20 cellular contexts compared by ENCODE assay signal in the genomic region with DNA sequence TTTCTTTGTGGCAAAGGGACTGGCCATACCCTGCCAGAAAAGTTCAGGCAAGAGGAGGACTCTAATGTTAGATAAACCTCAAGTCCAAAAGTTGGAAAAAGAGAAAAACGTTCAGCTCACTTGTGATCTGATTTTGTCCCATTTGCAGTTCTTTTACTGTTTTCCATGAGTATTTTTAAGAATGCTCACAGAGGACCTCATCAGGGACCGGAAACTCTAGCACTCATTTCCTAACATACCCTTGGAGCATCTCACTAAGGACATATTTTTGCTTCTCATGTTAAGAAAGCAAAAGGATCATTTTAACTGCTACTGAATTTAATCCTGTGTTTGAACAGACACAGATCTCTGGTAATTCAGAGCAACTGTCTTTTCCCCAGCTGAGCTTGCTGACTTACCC. TPM values are rescaled to one million over a fixed set of nuclear protein-coding genes. Genes with fewer than 3 reads are reported as not detected.
DNase-seq lines count a peak whose midpoint lies in the region; ATAC-seq lines count a peak whose summit lies in the region.
"Had no signal": no experiment of that assay in that cellular context is flagged by ENCODE, and none has a peak within 500 bp of the region (broad histone marks: within the 10 kb centered on the region; RNA-seq: fewer than 3 reads in every experiment).

No MANE protein-coding gene starts in this region.

- H4K8ac ChIP-seq in mesenchymal stem cell (ENCODE audit: low read length) = no peak overlapping the region

- no peak overlapping the region for H2BK15ac ChIP-seq in mesenchymal stem cell (ENCODE audit: low read depth, poor library complexity, severe bottlenecking)

- H3K23ac ChIP-seq in mesenchymal stem cell (ENCODE audit: low read length in 2 of 2) = no peak overlapping the region

- H3K4ac ChIP-seq in mesenchymal stem cell (ENCODE audit: low read depth in 1 of 2, low read length in 2 of 2) = peak overlapping the region in 1 of 2 experiments; percentile 8

- DNase-seq in adipocyte (ENCODE audit: low read depth) (no peak), mesenchymal stem cell (no peak), posterior vena cava (ENCODE audit: low spot score) (no peak), NCI-H774 (lab: John Stamatoyannopoulos, UW) (no peak), NCI-H2107 treated with DMSO at 0.1 percent for 48 hours (lab: John Stamatoyannopoulos, UW; ENCODE audit: unreplicated experiment) (no peak)
- DNase-seq: activated CD8-positive, alpha-beta memory T cell treated with anti-CD3 and anti-CD28 coated beads, Interleukin-2, amount 50 U/mL, for 4 hours; activated naive CD8-positive, alpha-beta T cell treated with anti-CD3 and anti-CD28 coated beads, Interleukin-2, amount 10 ng/mL, durations not matched to agents 7 days and 5 days; CD4-positive, alpha-beta T cell; effector CD8-positive, alpha-beta T cell; esophagus squamous epithelium; head of caudate nucleus; mucosa of descending colon; NCI-H69; T-helper 9 cell had no signal

- 84% methylated on average over 2 of the region's 2 CpGs for WGBS in mesenchymal stem cell

- no peak overlapping the region for H2BK5ac ChIP-seq in mesenchymal stem cell (ENCODE audit: low read depth, low read length, poor library complexity, severe bottlenecking)

- peaks cover 5 to 40% (median 29%) of the 10 kb centered on the region in 11 experiments; a peak in 14 of 22 replicates for H3K36me3 ChIP-seq in BLaER1 treated with 17β-estradiol and CSF1 and Interleukin-3, amounts not matched to agents 10 nM and 100 nM
- H3K36me3 ChIP-seq in adipocyte (ENCODE audit: control insufficient read depth, insufficient read depth, low read length, severe bottlenecking) = no peaks in the 10 kb centered on the region
- peaks cover 0 to 15% of the 10 kb centered on the region in 2 experiments for H3K36me3 ChIP-seq in mesenchymal stem cell (ENCODE audit: control insufficient read depth in 1 of 2, insufficient read depth in 2 of 2, low read depth in 1 of 2, low read length in 2 of 2)
- H3K36me3 ChIP-seq in skeletal muscle tissue (ENCODE audit: control insufficient read depth in 3 of 3, insufficient read depth in 3 of 3, low read length in 3 of 3) = no peaks in the 10 kb centered on the region
- H3K36me3 ChIP-seq: esophagus squamous epithelium had no signal

- H3K14ac ChIP-seq in mesenchymal stem cell (ENCODE audit: low read length in 2 of 2) = no peak overlapping the region

- no peak overlapping the region for H2AK5ac ChIP-seq in mesenchymal stem cell (ENCODE audit: low read length, severe bottlenecking)

- H3K27ac ChIP-seq in BLaER1 treated with 17β-estradiol and CSF1 and Interleukin-3, amounts not matched to agents 10 nM and 100 nM = peak overlapping the region; percentile 81 to 100 (median 99)
- H3K27ac ChIP-seq in mesenchymal stem cell (ENCODE audit: low read length, poor library complexity, severe bottlenecking) (peak overlapping the region; percentile 31), skeletal muscle tissue (ENCODE audit: low read depth, low read length) (peak overlapping the region; percentile 44)
- H3K27ac ChIP-seq: KMS-11, RWPE1 had no signal

- H3K27me3 ChIP-seq in BLaER1 treated with 17β-estradiol and CSF1 and Interleukin-3, amounts not matched to agents 10 nM and 100 nM = no peaks in the 10 kb centered on the region
- H3K27me3 ChIP-seq in adipocyte (replicated peaks; ENCODE audit: control insufficient read depth, insufficient read depth, low read length) (no peaks in the 10 kb centered on the region), mesenchymal stem cell (ENCODE audit: control insufficient read depth in 1 of 2, insufficient read depth in 1 of 2, low read length in 2 of 2) (no peaks in the 10 kb centered on the region), skeletal muscle tissue (ENCODE audit: control insufficient read depth in 3 of 3, insufficient read depth in 3 of 3, low read length in 3 of 3) (peaks cover 0 to 5% (median 0%) of the 10 kb centered on the region in 3 donors)

- H4K91ac ChIP-seq in mesenchymal stem cell (ENCODE audit: low read length) = no peak overlapping the region

- no peak for ATAC-seq in GM19023 (IDR thresholded peaks at IDR 0.05; ENCODE audit: unreplicated experiment)
- ATAC-seq: WTC11 had no signal

- H3K4me2 ChIP-seq in BLaER1 treated with 17β-estradiol and CSF1 and Interleukin-3, amounts not matched to agents 10 nM and 100 nM = peak overlapping the region; percentile 86 to 97 (median 91)
- no peak overlapping the region for H3K4me2 ChIP-seq in mesenchymal stem cell (ENCODE audit: low read length, poor library complexity, severe bottlenecking)
- H3K4me2 ChIP-seq: KMS-11 had no signal

- peak overlapping the region in 7 of 10 experiments; percentile 18 to 65 (median 41); a peak in 10 of 20 replicates for H3K4me3 ChIP-seq in BLaER1 treated with 17β-estradiol and CSF1 and Interleukin-3, amounts not matched to agents 10 nM and 100 nM
- H3K4me3 ChIP-seq in adipocyte (ENCODE audit: low read length) = peak overlapping the region; percentile 75
- H3K4me3 ChIP-seq in mesenchymal stem cell (ENCODE audit: insufficient read depth in 1 of 2, low read depth in 1 of 2, low read length in 2 of 2) = peak overlapping the region in 1 of 2 experiments; percentile 72
- no peak overlapping the region for H3K4me3 ChIP-seq in skeletal muscle tissue (ENCODE audit: low read length in 3 of 3)
- H3K4me3 ChIP-seq: mucosa of descending colon had no signal

- H3K4me1 ChIP-seq in BLaER1 treated with 17β-estradiol and CSF1 and Interleukin-3, amounts not matched to agents 10 nM and 100 nM = peaks cover 80 to 98% (median 86%) of the 10 kb centered on the region in 10 experiments
- peaks cover 28% of the 10 kb centered on the region for H3K4me1 ChIP-seq in adipocyte (ENCODE audit: control insufficient read depth, insufficient read depth, low read length)
- H3K4me1 ChIP-seq in mesenchymal stem cell (ENCODE audit: control insufficient read depth, insufficient read depth, low read depth, low read length) = peaks cover 9% of the 10 kb centered on the region
- peaks cover 15 to 25% (median 18%) of the 10 kb centered on the region in 3 donors for H3K4me1 ChIP-seq in skeletal muscle tissue (ENCODE audit: control insufficient read depth in 3 of 3, insufficient read depth in 3 of 3, low read length in 3 of 3)

- peak overlapping the region in 1 of 2 experiments; percentile 31 for H3K18ac ChIP-seq in mesenchymal stem cell (ENCODE audit: low read depth in 1 of 2, low read length in 2 of 2)

- no peaks in the 10 kb centered on the region for H3K79me1 ChIP-seq in mesenchymal stem cell (replicated peaks; ENCODE audit: low read length, poor library complexity, severe bottlenecking)

- no peak overlapping the region for H2AFZ ChIP-seq in mesenchymal stem cell (ENCODE audit: low read depth, low read length)

- intact Hi-C loops in posterior vena cava (cut with DNase I) = no loop called here

- peaks cover 32 to 49% (median 45%) of the 10 kb centered on the region in 11 experiments for H3K9me3 ChIP-seq in BLaER1 treated with 17β-estradiol and CSF1 and Interleukin-3, amounts not matched to agents 10 nM and 100 nM (replicated peaks in 1 of 11)
- peaks cover 5% of the 10 kb centered on the region for H3K9me3 ChIP-seq in adipocyte (ENCODE audit: control insufficient read depth, low read length)
- peaks cover 7% of the 10 kb centered on the region for H3K9me3 ChIP-seq in mesenchymal stem cell (ENCODE audit: control insufficient read depth, low read length)
- no peaks in the 10 kb centered on the region for H3K9me3 ChIP-seq in skeletal muscle tissue (ENCODE audit: control insufficient read depth in 3 of 3, low read length in 3 of 3)
- H3K9me3 ChIP-seq: esophagus squamous epithelium, mucosa of descending colon had no signal

- peak overlapping the region in 1 of 2 experiments; percentile 8 for H2BK12ac ChIP-seq in mesenchymal stem cell (ENCODE audit: low read length in 2 of 2)

- no peaks in the 10 kb centered on the region for H4K20me1 ChIP-seq in BLaER1 treated with 17β-estradiol and CSF1 and Interleukin-3, amounts not matched to agents 10 nM and 100 nM

- no peak overlapping the region for H2BK120ac ChIP-seq in mesenchymal stem cell (ENCODE audit: low read depth, low read length)

- H3K9ac ChIP-seq in BLaER1 treated with 17β-estradiol and CSF1 and Interleukin-3, amounts not matched to agents 10 nM and 100 nM = peak overlapping the region; percentile 78 to 97 (median 95); a peak in 21 of 22 replicates
- peak overlapping the region; percentile 22 for H3K9ac ChIP-seq in adipocyte (ENCODE audit: low read length)
- peak overlapping the region; percentile 92 for H3K9ac ChIP-seq in mesenchymal stem cell (ENCODE audit: low read length)
- no peak overlapping the region for H3K9ac ChIP-seq in skeletal muscle tissue (ENCODE audit: low read depth in 1 of 3, low read length in 3 of 3)
- H3K9ac ChIP-seq: KMS-11 had no signal

RNA-seq across cellular contexts. Expression of gene COLEC12, which starts 42.5 kb away (rescaled TPM):
- 8.9 TPM for polyA plus RNA-seq in mesenchymal stem cell (2013, experiment 1 of 2)
- polyA plus RNA-seq in mesenchymal stem cell (2013, experiment 2 of 2) = 9.2 TPM
- total RNA-seq in skeletal muscle tissue = 39.1 TPM
- 10 to 100 TPM; 23.0 to 54.9 TPM for total RNA-seq in posterior vena cava
- total RNA-seq: CD4-positive, alpha-beta T cell had no signal

Comparison
In these comparisons a context has a peak if more than half of its experiments do, and no peak if none do; other contexts are left out.
1. H3K27ac ChIP-seq: peak in every context shown above with its lines; median percentile 99 in BLaER1 treated with 17β-estradiol and CSF1 and Interleukin-3, amounts not matched to agents 10 nM and 100 nM; 44 in skeletal muscle tissue; 31 in mesenchymal stem cell.
2. H3K4me3 ChIP-seq: peak in BLaER1 treated with 17β-estradiol and CSF1 and Interleukin-3, amounts not matched to agents 10 nM and 100 nM (7 of 10) and adipocyte (single experiment); none in skeletal muscle tissue (0 of 3).
3. H3K9ac ChIP-seq: peak in BLaER1 treated with 17β-estradiol and CSF1 and Interleukin-3, amounts not matched to agents 10 nM and 100 nM (11 of 11), adipocyte (single experiment) and mesenchymal stem cell (single experiment); none in skeletal muscle tissue (0 of 3).